ENCODE assay signal across 16 cellular contexts in the genomic region with DNA sequence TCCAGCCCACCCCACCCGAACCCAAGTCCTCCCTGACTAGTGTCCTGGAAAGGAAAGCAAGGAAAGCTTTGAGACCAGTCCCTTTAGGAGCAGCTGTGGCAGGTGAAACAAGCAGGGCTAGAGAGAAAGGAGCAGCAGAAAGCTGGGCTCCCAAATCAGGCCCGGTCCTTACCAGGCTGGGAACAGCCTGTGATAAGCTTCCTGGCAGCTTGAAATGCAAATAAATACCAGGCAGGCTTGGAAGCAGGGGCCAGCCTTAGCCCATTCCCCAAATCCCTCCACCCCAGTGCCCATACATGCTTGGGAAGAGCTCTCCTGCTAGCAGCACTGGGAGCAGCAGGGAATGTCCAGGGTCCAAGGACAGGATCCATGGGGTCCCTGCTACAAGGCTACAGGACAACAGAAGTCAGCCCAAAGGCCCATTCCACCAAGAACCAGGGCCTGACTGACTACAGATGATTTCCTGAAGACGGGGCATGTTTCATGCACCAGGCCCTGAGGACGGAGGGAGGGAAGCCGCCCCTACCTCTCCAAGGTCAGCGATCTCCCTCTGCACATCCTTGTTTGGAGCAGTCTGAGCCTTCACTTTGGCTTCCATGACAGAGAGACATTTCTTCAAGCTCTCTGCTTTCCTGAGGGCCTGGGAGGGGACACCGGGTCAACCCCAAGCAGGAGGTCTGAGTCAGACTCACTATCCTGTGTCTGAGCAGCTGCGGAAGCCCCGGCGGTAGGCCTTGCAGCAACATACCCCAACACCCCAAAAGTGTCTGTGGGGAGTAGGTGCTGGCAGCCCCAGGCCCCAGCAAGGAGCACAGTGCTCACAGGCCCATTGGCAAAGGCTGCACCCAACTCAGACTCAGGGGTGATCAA. TPM values are rescaled to one million over a fixed set of nuclear protein-coding genes. Genes with fewer than 3 reads are reported as not detected.
DNase-seq lines count a peak whose midpoint lies in the region; ATAC-seq and TF ChIP-seq lines count a peak whose summit lies in the region.
"Had no signal": no experiment of that assay in that cellular context is flagged by ENCODE, and none has a peak within 500 bp of the region (broad histone marks: within the 10 kb centered on the region; RNA-seq: fewer than 3 reads in every experiment).

No MANE protein-coding gene starts in this region.

- intact Hi-C loops in transverse colon (cut with DNase I; ENCODE audit: low total_unique reads): loop anchor here (10.0 kb wide), 1 partner anchor 90 kb away; no protein-coding TSS in a partner anchor

- peaks cover 11 to 25% of the 10 kb centered on the region in 2 donors for H3K36me3 Mint-ChIP-seq in activated naive CD4-positive, alpha-beta T cell treated with anti-CD3 and anti-CD28 coated beads, Interleukin-2, amount 50 U/mL, for 72 hours
- H3K36me3 Mint-ChIP-seq in stimulated activated effector memory CD8-positive, alpha-beta T cell treated with anti-CD3 and anti-CD28 coated beads, Interleukin-12 subunit alpha, Interleukin-12 subunit beta, amount 100 ng/mL, for 72 hours: peaks cover 93% of the 10 kb centered on the region

- no peak overlapping the region for H3K27ac ChIP-seq in transverse colon
- H3K27ac ChIP-seq: gastrocnemius medialis, HL-60, ovary had no signal

- no peak for ATAC-seq in activated naive CD4-positive, alpha-beta T cell treated with anti-CD3 and anti-CD28 coated beads, Interleukin-2, amount 50 U/mL, for 72 hours
- no peak for ATAC-seq in stimulated activated effector memory CD8-positive, alpha-beta T cell treated with anti-CD3 and anti-CD28 coated beads, Interleukin-12 subunit alpha, Interleukin-12 subunit beta, amount 100 ng/mL, for 72 hours
- ATAC-seq: gastrocnemius medialis had no signal

- TF ChIP-seq EP300 in transverse colon (IDR thresholded peaks at IDR 0.05; ENCODE audit: low read depth): no peak

- H3K36me3 ChIP-seq in transverse colon: peaks cover 0 to 52% (median 21%) of the 10 kb centered on the region in 4 donors
- H3K36me3 ChIP-seq: ovary had no signal

- H3K9me3 ChIP-seq in transverse colon: no peaks in the 10 kb centered on the region
- H3K9me3 ChIP-seq: gastrocnemius medialis, ovary, stomach had no signal

- peaks cover 10 to 17% (median 16%) of the 10 kb centered on the region in 4 donors for H3K4me1 ChIP-seq in transverse colon

- peaks cover 10% of the 10 kb centered on the region for H3K4me1 Mint-ChIP-seq in stimulated activated effector memory CD8-positive, alpha-beta T cell treated with anti-CD3 and anti-CD28 coated beads, Interleukin-12 subunit alpha, Interleukin-12 subunit beta, amount 100 ng/mL, for 72 hours

- H3K4me3 ChIP-seq in transverse colon: no peak overlapping the region
- H3K4me3 ChIP-seq: gastrocnemius medialis, ovary, stomach had no signal

- TF ChIP-seq POLR2A in transverse colon (IDR thresholded peaks at IDR 0.05): no peak

- DNase-seq in activated naive CD4-positive, alpha-beta T cell treated with anti-CD3 and anti-CD28 coated beads, Interleukin-2, amount 50 U/mL, for 72 hours (ENCODE audit: low spot score in 2 of 2): no peak
- no peak for DNase-seq in activated naive CD4-positive, alpha-beta T cell (lab: John Stamatoyannopoulos, UW)
- DNase-seq in LHCN-M2 (ENCODE audit: low read depth) (peak; percentile 29), cerebellar cortex (ENCODE audit: low spot score) (peak; percentile 15), NK-92 (lab: John Stamatoyannopoulos, UW; ENCODE audit: unreplicated experiment) (no peak), transverse colon (no peak), NCI-H2171 (lab: John Stamatoyannopoulos, UW) (no peak)
- no peak for DNase-seq in stimulated activated effector memory CD8-positive, alpha-beta T cell treated with anti-CD3 and anti-CD28 coated beads, Interleukin-12 subunit alpha, Interleukin-12 subunit beta, amount 100 ng/mL, for 72 hours (ENCODE audit: low spot score in 2 of 2)
- DNase-seq: DMS79, gastrocnemius medialis, mammary epithelial cell, NCI-H748 treated with DMSO at 0.1 percent for 48 hours, ovary, stomach, T1000 had no signal

- 94% methylated on average over 10 of the region's 10 CpGs; no CpG with 5 or more reads in 1 of the 2 donors for WGBS in transverse colon (ENCODE audit: low coverage in 1 of 2), 2 donors

- H3K27ac Mint-ChIP-seq in activated naive CD4-positive, alpha-beta T cell treated with anti-CD3 and anti-CD28 coated beads, Interleukin-2, amount 50 U/mL, for 72 hours: peak overlapping the region; percentile 14 to 39
- H3K27ac Mint-ChIP-seq in stimulated activated effector memory CD8-positive, alpha-beta T cell treated with anti-CD3 and anti-CD28 coated beads, Interleukin-12 subunit alpha, Interleukin-12 subunit beta, amount 100 ng/mL, for 72 hours: peak overlapping the region; percentile 73

- no peaks in the 10 kb centered on the region for H3K9me3 Mint-ChIP-seq in activated naive CD4-positive, alpha-beta T cell treated with anti-CD3 and anti-CD28 coated beads, Interleukin-2, amount 50 U/mL, for 72 hours
- no peaks in the 10 kb centered on the region for H3K9me3 Mint-ChIP-seq in stimulated activated effector memory CD8-positive, alpha-beta T cell treated with anti-CD3 and anti-CD28 coated beads, Interleukin-12 subunit alpha, Interleukin-12 subunit beta, amount 100 ng/mL, for 72 hours

- no peaks in the 10 kb centered on the region for H3K27me3 ChIP-seq in transverse colon
- H3K27me3 ChIP-seq: gastrocnemius medialis, ovary, stomach had no signal

- in situ Hi-C loops in transverse colon (cut with MboI; ENCODE audit: low pct_ligation_motif_present in 1 of 4, low pct_unique_long_range_greater_than_20kb in 1 of 4, low sequenced_read_pairs in 3 of 4): loop anchor here in 1 of 4 donors (25.0 kb wide), 1 partner anchor 92 kb away; a partner anchor contains a TSS

- no peak overlapping the region for H3K4me3 Mint-ChIP-seq in stimulated activated effector memory CD8-positive, alpha-beta T cell treated with anti-CD3 and anti-CD28 coated beads, Interleukin-12 subunit alpha, Interleukin-12 subunit beta, amount 100 ng/mL, for 72 hours

- TF ChIP-seq CTCF in transverse colon (IDR thresholded peaks at IDR 0.05): no peak

RNA-seq across cellular contexts. Expression of a gene that starts 2.6 kb away (rescaled TPM):
- 10 to 100 TPM; 20.4 to 23.3 TPM for total RNA-seq in activated naive CD4-positive, alpha-beta T cell treated with anti-CD3 and anti-CD28 coated beads, Interleukin-2, amount 50 U/mL, for 72 hours
- total RNA-seq in LHCN-M2 (2014; rRNA removed) (31.3 and 33.4 TPM in 2 replicates), transverse colon (10 to 100 TPM; 11.9 to 28.4 (median 21.9) TPM)
- 8.2 TPM for polyA plus RNA-seq in LHCN-M2 (2012)

RNA-seq across cellular contexts. Expression of a gene that starts 35.0 kb away (rescaled TPM):
- 100 to 1,000 TPM; 147 to 151 TPM for total RNA-seq in activated naive CD4-positive, alpha-beta T cell treated with anti-CD3 and anti-CD28 coated beads, Interleukin-2, amount 50 U/mL, for 72 hours
- total RNA-seq in LHCN-M2 (2014; rRNA removed): 50.8 and 54.3 TPM in 2 replicates
- polyA plus RNA-seq in LHCN-M2 (2012): 76.5 TPM
- 10 to 100 TPM; 38.5 to 77.5 (median 54.6) TPM for total RNA-seq in transverse colon

RNA-seq across cellular contexts. Expression of a gene that starts 44.7 kb away (rescaled TPM):
- 10 to 100 TPM; 21.6 to 32.6 TPM for total RNA-seq in activated naive CD4-positive, alpha-beta T cell treated with anti-CD3 and anti-CD28 coated beads, Interleukin-2, amount 50 U/mL, for 72 hours
- total RNA-seq in LHCN-M2 (2014; rRNA removed) (27.0 and 28.1 TPM in 2 replicates), transverse colon (10 to 100 TPM; 10.5 to 33.7 (median 22.6) TPM)
- 30.6 TPM for polyA plus RNA-seq in LHCN-M2 (2012)

Comparison
In these comparisons a context has a peak if more than half of its experiments do, and no peak if none do; other contexts are left out.
1. DNase-seq: peak in LHCN-M2 (single experiment) and cerebellar cortex (single experiment); none in activated naive CD4-positive, alpha-beta T cell treated with anti-CD3 and anti-CD28 coated beads, Interleukin-2, amount 50 U/mL, for 72 hours (0 of 2), activated naive CD4-positive, alpha-beta T cell (0 of 4), stimulated activated effector memory CD8-positive, alpha-beta T cell treated with anti-CD3 and anti-CD28 coated beads, Interleukin-12 subunit alpha, Interleukin-12 subunit beta, amount 100 ng/mL, for 72 hours (0 of 2), NK-92 (single experiment), transverse colon (single experiment) and NCI-H2171 (single experiment).